28 cellular contexts compared by ENCODE assay signal in genomic region chr13:59367467-59367866, GRCh38.
"Had no signal": no experiment of that assay in that cellular context is flagged by ENCODE, and none has a peak within 500 bp of the region (broad histone marks: within the 10 kb centered on the region; RNA-seq: fewer than 3 reads in every experiment).

No MANE protein-coding gene starts in this region.

- H3K36me3 ChIP-seq: neural progenitor cell, ovary, prostate gland, right atrium auricular region, right lobe of liver, sigmoid colon, suprapubic skin, tibial artery, transverse colon, uterus had no signal

- ATAC-seq: naive thymus-derived CD4-positive, alpha-beta T cell; natural killer cell; right lobe of liver; stimulated activated memory B cell treated with anti-CD40 and anti-IgM and Interleukin-4, amounts not matched to agents 10 μg/mL and 1 μg/mL and 100 μg/mL, for 72 hours; stimulated activated naive CD8-positive, alpha-beta T cell treated with anti-CD3 and anti-CD28 coated beads, Interleukin-15, amount 100 ng/mL, for 72 hours; stimulated activated naive CD8-positive, alpha-beta T cell treated with anti-CD3 and anti-CD28 coated beads, Interleukin-15, Interleukin-2, amounts not matched to agents 100 U/mL and 50 U/mL, for 24 hours had no signal

- H2AFZ ChIP-seq: neural progenitor cell, parathyroid adenoma had no signal

- FAIRE-seq: small intestine had no signal

- H3K79me2 ChIP-seq: parathyroid adenoma had no signal

- H3K4me3 ChIP-seq: neural progenitor cell, ovary, prostate gland, right atrium auricular region, right lobe of liver, sigmoid colon, suprapubic skin, testis, tibial artery, transverse colon, uterus had no signal

- H3K4me1 ChIP-seq: parathyroid adenoma, prostate gland, right lobe of liver, suprapubic skin, testis, tibial artery, uterus had no signal

- H3K9me3 ChIP-seq: ovary, prostate gland, right atrium auricular region, right lobe of liver, sigmoid colon, suprapubic skin, testis, tibial artery, transverse colon, uterus had no signal

- H3K4me2 ChIP-seq: neural progenitor cell had no signal

- DNase-seq: naive thymus-derived CD4-positive, alpha-beta T cell; natural killer cell; occipital lobe; ovary; posterior cingulate gyrus; retina; right lobe of liver; sigmoid colon; small intestine; stimulated activated CD4-positive, alpha-beta T cell treated with anti-CD3 and anti-CD28 coated beads, Interleukin-12 subunit alpha, Interleukin-12 subunit beta, amount 100 ng/mL, for 4 hours; stimulated activated CD4-positive, alpha-beta T cell treated with anti-CD3 and anti-CD28 coated beads, Interleukin-1b, Interleukin-23, amount 100 ng/mL, for 48 hours; stimulated activated CD4-positive, alpha-beta T cell treated with anti-CD3 and anti-CD28 coated beads, Interleukin-4, amount 100 ng/mL, for 1 hour; stimulated activated CD4-positive, alpha-beta T cell treated with anti-CD3 and anti-CD28 coated beads, Interleukin-4, amount 100 ng/mL, for 4 hours; stimulated activated CD8-positive, alpha-beta memory T cell treated with anti-CD3 and anti-CD28 coated beads, Interleukin-4, amount 100 ng/mL, for 48 hours; stimulated activated naive CD4-positive, alpha-beta T cell; stimulated activated naive CD8-positive, alpha-beta T cell treated with anti-CD3 and anti-CD28 coated beads, Interleukin-15, amount 100 ng/mL, for 72 hours; stimulated activated naive CD8-positive, alpha-beta T cell treated with anti-CD3 and anti-CD28 coated beads, Interleukin-15, Interleukin-2, amounts not matched to agents 100 U/mL and 50 U/mL, for 24 hours; substantia nigra; testis; tibial artery; transverse colon; uterus had no signal

- H3K27ac ChIP-seq: neural progenitor cell, ovary, parathyroid adenoma, prostate gland, right atrium auricular region, sigmoid colon, suprapubic skin, testis, tibial artery, transverse colon, uterus had no signal

- H3K9ac ChIP-seq: neural progenitor cell, parathyroid adenoma had no signal

- H3K27me3 ChIP-seq: neural progenitor cell, ovary, right atrium auricular region, right lobe of liver, sigmoid colon, suprapubic skin, testis, tibial artery, transverse colon, uterus had no signal
